ENCODE assay signal across 1 cellular context in genomic region chr5:74766887-74767578, GRCh38.
TF ChIP-seq lines count a peak whose summit lies in the region.

Gene GFM2, minus strand, starts transcription at chr5:74767117. Its CDS starts 3,375 bp downstream, at chr5:74763742.
Gene NSA2, plus strand, starts transcription at chr5:74767249. Its CDS starts 112 bp downstream, at chr5:74767361.

TF ChIP-seq in WTC11, 78 proteins besides CTCF, POLR2A, EP300 and RAD21 (continued from another document and continues in another):
- TF ChIP-seq, protein P1, sequence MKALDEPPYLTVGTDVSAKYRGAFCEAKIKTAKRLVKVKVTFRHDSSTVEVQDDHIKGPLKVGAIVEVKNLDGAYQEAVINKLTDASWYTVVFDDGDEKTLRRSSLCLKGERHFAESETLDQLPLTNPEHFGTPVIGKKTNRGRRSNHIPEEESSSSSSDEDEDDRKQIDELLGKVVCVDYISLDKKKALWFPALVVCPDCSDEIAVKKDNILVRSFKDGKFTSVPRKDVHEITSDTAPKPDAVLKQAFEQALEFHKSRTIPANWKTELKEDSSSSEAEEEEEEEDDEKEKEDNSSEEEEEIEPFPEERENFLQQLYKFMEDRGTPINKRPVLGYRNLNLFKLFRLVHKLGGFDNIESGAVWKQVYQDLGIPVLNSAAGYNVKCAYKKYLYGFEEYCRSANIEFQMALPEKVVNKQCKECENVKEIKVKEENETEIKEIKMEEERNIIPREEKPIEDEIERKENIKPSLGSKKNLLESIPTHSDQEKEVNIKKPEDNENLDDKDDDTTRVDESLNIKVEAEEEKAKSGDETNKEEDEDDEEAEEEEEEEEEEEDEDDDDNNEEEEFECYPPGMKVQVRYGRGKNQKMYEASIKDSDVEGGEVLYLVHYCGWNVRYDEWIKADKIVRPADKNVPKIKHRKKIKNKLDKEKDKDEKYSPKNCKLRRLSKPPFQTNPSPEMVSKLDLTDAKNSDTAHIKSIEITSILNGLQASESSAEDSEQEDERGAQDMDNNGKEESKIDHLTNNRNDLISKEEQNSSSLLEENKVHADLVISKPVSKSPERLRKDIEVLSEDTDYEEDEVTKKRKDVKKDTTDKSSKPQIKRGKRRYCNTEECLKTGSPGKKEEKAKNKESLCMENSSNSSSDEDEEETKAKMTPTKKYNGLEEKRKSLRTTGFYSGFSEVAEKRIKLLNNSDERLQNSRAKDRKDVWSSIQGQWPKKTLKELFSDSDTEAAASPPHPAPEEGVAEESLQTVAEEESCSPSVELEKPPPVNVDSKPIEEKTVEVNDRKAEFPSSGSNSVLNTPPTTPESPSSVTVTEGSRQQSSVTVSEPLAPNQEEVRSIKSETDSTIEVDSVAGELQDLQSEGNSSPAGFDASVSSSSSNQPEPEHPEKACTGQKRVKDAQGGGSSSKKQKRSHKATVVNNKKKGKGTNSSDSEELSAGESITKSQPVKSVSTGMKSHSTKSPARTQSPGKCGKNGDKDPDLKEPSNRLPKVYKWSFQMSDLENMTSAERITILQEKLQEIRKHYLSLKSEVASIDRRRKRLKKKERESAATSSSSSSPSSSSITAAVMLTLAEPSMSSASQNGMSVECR (CRISPR knock-in tag; IDR thresholded peaks at IDR 0.05; ENCODE audit: borderline replicate concordance): peak; percentile 88; the same call in 1 of the 2 replicates
- TF ChIP-seq GTF2I (CRISPR knock-in tag; conservative IDR thresholded peaks at IDR 0.05): no peak
- TF ChIP-seq, protein P2, sequence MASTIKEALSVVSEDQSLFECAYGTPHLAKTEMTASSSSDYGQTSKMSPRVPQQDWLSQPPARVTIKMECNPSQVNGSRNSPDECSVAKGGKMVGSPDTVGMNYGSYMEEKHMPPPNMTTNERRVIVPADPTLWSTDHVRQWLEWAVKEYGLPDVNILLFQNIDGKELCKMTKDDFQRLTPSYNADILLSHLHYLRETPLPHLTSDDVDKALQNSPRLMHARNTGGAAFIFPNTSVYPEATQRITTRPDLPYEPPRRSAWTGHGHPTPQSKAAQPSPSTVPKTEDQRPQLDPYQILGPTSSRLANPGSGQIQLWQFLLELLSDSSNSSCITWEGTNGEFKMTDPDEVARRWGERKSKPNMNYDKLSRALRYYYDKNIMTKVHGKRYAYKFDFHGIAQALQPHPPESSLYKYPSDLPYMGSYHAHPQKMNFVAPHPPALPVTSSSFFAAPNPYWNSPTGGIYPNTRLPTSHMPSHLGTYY (CRISPR knock-in tag; IDR thresholded peaks at IDR 0.05): no peak
- TF ChIP-seq FOXP4 (CRISPR knock-in tag; IDR thresholded peaks at IDR 0.05): peak; percentile 31; the same call in 1 of the 2 replicates
- peak; percentile 71; the same call in 1 of the 2 replicates for TF ChIP-seq FOXP1 (CRISPR knock-in tag; IDR thresholded peaks at IDR 0.05; ENCODE audit: borderline replicate concordance)
- TF ChIP-seq JAZF1 (CRISPR knock-in tag; IDR thresholded peaks at IDR 0.05): no peak
- TF ChIP-seq GRHL2 (CRISPR knock-in tag; IDR thresholded peaks at IDR 0.05; ENCODE audit: insufficient replicate concordance, severe bottlenecking): no peak
- TF ChIP-seq IRF2 (CRISPR knock-in tag; IDR thresholded peaks at IDR 0.05; ENCODE audit: borderline replicate concordance, low read depth): no peak
- peak; percentile 77; the same call in 1 of the 2 replicates for TF ChIP-seq ETV6 (CRISPR knock-in tag; IDR thresholded peaks at IDR 0.05)
- TF ChIP-seq, protein P3, sequence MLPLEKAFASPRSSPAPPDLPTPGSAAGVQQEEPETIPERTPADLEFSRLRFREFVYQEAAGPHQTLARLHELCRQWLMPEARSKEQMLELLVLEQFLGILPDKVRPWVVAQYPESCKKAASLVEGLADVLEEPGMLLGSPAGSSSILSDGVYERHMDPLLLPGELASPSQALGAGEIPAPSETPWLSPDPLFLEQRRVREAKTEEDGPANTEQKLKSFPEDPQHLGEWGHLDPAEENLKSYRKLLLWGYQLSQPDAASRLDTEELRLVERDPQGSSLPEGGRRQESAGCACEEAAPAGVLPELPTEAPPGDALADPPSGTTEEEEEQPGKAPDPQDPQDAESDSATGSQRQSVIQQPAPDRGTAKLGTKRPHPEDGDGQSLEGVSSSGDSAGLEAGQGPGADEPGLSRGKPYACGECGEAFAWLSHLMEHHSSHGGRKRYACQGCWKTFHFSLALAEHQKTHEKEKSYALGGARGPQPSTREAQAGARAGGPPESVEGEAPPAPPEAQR (CRISPR knock-in tag; IDR thresholded peaks at IDR 0.05): no peak
- peak; percentile 65 for TF ChIP-seq TEAD1 (CRISPR knock-in tag; IDR thresholded peaks at IDR 0.05)
- TF ChIP-seq GABPB1 (CRISPR knock-in tag; IDR thresholded peaks at IDR 0.05): peak; percentile 94
- TF ChIP-seq FOXK1 (CRISPR knock-in tag; IDR thresholded peaks at IDR 0.05): peak; percentile 88
- TF ChIP-seq CBFB (CRISPR knock-in tag; IDR thresholded peaks at IDR 0.05; ENCODE audit: low read depth): no peak
- no peak for TF ChIP-seq RORB (CRISPR knock-in tag; IDR thresholded peaks at IDR 0.05)
- no peak for TF ChIP-seq E2F1 (CRISPR knock-in tag; IDR thresholded peaks at IDR 0.05)
- TF ChIP-seq, protein P4, sequence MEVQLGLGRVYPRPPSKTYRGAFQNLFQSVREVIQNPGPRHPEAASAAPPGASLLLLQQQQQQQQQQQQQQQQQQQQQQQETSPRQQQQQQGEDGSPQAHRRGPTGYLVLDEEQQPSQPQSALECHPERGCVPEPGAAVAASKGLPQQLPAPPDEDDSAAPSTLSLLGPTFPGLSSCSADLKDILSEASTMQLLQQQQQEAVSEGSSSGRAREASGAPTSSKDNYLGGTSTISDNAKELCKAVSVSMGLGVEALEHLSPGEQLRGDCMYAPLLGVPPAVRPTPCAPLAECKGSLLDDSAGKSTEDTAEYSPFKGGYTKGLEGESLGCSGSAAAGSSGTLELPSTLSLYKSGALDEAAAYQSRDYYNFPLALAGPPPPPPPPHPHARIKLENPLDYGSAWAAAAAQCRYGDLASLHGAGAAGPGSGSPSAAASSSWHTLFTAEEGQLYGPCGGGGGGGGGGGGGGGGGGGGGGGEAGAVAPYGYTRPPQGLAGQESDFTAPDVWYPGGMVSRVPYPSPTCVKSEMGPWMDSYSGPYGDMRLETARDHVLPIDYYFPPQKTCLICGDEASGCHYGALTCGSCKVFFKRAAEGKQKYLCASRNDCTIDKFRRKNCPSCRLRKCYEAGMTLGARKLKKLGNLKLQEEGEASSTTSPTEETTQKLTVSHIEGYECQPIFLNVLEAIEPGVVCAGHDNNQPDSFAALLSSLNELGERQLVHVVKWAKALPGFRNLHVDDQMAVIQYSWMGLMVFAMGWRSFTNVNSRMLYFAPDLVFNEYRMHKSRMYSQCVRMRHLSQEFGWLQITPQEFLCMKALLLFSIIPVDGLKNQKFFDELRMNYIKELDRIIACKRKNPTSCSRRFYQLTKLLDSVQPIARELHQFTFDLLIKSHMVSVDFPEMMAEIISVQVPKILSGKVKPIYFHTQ (CRISPR knock-in tag; IDR thresholded peaks at IDR 0.05): no peak
- no peak for TF ChIP-seq ZNF396 (CRISPR knock-in tag; IDR thresholded peaks at IDR 0.05; ENCODE audit: borderline replicate concordance)
- TF ChIP-seq, protein P5, sequence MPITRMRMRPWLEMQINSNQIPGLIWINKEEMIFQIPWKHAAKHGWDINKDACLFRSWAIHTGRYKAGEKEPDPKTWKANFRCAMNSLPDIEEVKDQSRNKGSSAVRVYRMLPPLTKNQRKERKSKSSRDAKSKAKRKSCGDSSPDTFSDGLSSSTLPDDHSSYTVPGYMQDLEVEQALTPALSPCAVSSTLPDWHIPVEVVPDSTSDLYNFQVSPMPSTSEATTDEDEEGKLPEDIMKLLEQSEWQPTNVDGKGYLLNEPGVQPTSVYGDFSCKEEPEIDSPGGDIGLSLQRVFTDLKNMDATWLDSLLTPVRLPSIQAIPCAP (CRISPR knock-in tag; IDR thresholded peaks at IDR 0.05): no peak
- TF ChIP-seq TP53 (CRISPR knock-in tag; IDR thresholded peaks at IDR 0.05): no peak
- TF ChIP-seq ZNF219 (CRISPR knock-in tag; IDR thresholded peaks at IDR 0.05; ENCODE audit: borderline replicate concordance): no peak
- no peak for TF ChIP-seq ZNF423 (CRISPR knock-in tag; IDR thresholded peaks at IDR 0.05)
- TF ChIP-seq NR1H2 (CRISPR knock-in tag; IDR thresholded peaks at IDR 0.05): no peak
- TF ChIP-seq SMAD3 (CRISPR knock-in tag; IDR thresholded peaks at IDR 0.05; ENCODE audit: borderline replicate concordance): no peak
- TF ChIP-seq ZBTB43 (CRISPR knock-in tag; IDR thresholded peaks at IDR 0.05): no peak; the same call in 1 of the 2 replicates
- TF ChIP-seq CDX4 (CRISPR knock-in tag; IDR thresholded peaks at IDR 0.05; ENCODE audit: borderline replicate concordance): no peak
- no peak for TF ChIP-seq NFATC4 (CRISPR knock-in tag; IDR thresholded peaks at IDR 0.05)
- TF ChIP-seq, protein P6, sequence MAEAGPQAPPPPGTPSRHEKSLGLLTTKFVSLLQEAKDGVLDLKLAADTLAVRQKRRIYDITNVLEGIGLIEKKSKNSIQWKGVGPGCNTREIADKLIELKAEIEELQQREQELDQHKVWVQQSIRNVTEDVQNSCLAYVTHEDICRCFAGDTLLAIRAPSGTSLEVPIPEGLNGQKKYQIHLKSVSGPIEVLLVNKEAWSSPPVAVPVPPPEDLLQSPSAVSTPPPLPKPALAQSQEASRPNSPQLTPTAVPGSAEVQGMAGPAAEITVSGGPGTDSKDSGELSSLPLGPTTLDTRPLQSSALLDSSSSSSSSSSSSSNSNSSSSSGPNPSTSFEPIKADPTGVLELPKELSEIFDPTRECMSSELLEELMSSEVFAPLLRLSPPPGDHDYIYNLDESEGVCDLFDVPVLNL (CRISPR knock-in tag; IDR thresholded peaks at IDR 0.05; ENCODE audit: borderline replicate concordance, low read depth): no peak
- no peak for TF ChIP-seq NFYB (CRISPR knock-in tag; conservative IDR thresholded peaks at IDR 0.05; ENCODE audit: low read depth)
- TF ChIP-seq SMAD4 (CRISPR knock-in tag; IDR thresholded peaks at IDR 0.05): peak; percentile 31; the same call in 1 of the 2 replicates
- TF ChIP-seq RELA (CRISPR knock-in tag; IDR thresholded peaks at IDR 0.05; ENCODE audit: borderline replicate concordance): no peak
- TF ChIP-seq ATF1 (CRISPR knock-in tag; IDR thresholded peaks at IDR 0.05): no peak
- peak; percentile 66 for TF ChIP-seq ZNF232 (CRISPR knock-in tag; IDR thresholded peaks at IDR 0.05)
- TF ChIP-seq SOX15 (CRISPR knock-in tag; IDR thresholded peaks at IDR 0.05): no peak
- TF ChIP-seq, protein P7, sequence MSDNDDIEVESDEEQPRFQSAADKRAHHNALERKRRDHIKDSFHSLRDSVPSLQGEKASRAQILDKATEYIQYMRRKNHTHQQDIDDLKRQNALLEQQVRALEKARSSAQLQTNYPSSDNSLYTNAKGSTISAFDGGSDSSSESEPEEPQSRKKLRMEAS (CRISPR knock-in tag; IDR thresholded peaks at IDR 0.05): peak; percentile 73
- TF ChIP-seq ZNF317 (CRISPR knock-in tag; IDR thresholded peaks at IDR 0.05; ENCODE audit: borderline replicate concordance, low read depth): no peak
- TF ChIP-seq KAT7 (CRISPR knock-in tag; IDR thresholded peaks at IDR 0.05; ENCODE audit: borderline replicate concordance): no peak
- no peak for TF ChIP-seq ZNF263 (CRISPR knock-in tag; IDR thresholded peaks at IDR 0.05; ENCODE audit: low read depth)
- TF ChIP-seq NR2C2 (CRISPR knock-in tag; IDR thresholded peaks at IDR 0.05): no peak
- no peak for TF ChIP-seq ZBTB21 (CRISPR knock-in tag; IDR thresholded peaks at IDR 0.05; ENCODE audit: borderline replicate concordance)
